ENCODE assay signal across 13 cellular contexts in genomic region chr7:1358376-1359050, GRCh38.
DNase-seq lines count a peak whose midpoint lies in the region; ATAC-seq and TF ChIP-seq lines count a peak whose summit lies in the region.
"Had no signal": no experiment of that assay in that cellular context is flagged by ENCODE, and none has a peak within 500 bp of the region (broad histone marks: within the 10 kb centered on the region; RNA-seq: fewer than 3 reads in every experiment).

No MANE protein-coding gene starts in this region.

- no peak overlapping the region for H3K27ac Mint-ChIP-seq in neural progenitor cell

- no peak overlapping the region for H3K4me3 Mint-ChIP-seq in neural progenitor cell

- H4K20me1 ChIP-seq in SK-N-SH (ENCODE audit: insufficient read depth) (peaks cover 3% of the 10 kb centered on the region; the same call in 1 of the 2 replicates), neural progenitor cell (ENCODE audit: low read depth) (no peaks in the 10 kb centered on the region)

- no peaks in the 10 kb centered on the region for H3K79me2 ChIP-seq in SK-N-SH (ENCODE audit: insufficient read depth)
- H3K79me2 ChIP-seq in neural progenitor cell (ENCODE audit: low read depth), result no peaks in the 10 kb centered on the region

- H3K4me1 ChIP-seq in heart left ventricle (no peaks in the 10 kb centered on the region), SK-N-SH (ENCODE audit: control insufficient read depth in 1 of 2, insufficient read depth in 2 of 2, low read depth in 1 of 2, low read length in 1 of 2) (no peaks in the 10 kb centered on the region; a peak in 1 of 4 replicates), neural progenitor cell (no peaks in the 10 kb centered on the region), aorta (ENCODE audit: control insufficient read depth in 1 of 2, insufficient read depth in 2 of 2, low read length in 2 of 2) (no peaks in the 10 kb centered on the region), esophagus muscularis mucosa (no peaks in the 10 kb centered on the region)

- WGBS in heart left ventricle, 4 donors, result 47 to 65% (median 63%) methylated on average over 7 to 22 of the region's 22 CpGs
- WGBS in SK-N-SH (ENCODE audit: low lambda C conversion rate), result 5% methylated on average over 14 of the region's 22 CpGs
- WGBS in aorta, 2 donors, result 53 to 54% methylated on average over 21 to 22 of the region's 22 CpGs
- 52% methylated on average over 12 of the region's 22 CpGs for WGBS in esophagus muscularis mucosa

- no peak overlapping the region for H3K9ac ChIP-seq in SK-N-SH
- H3K9ac ChIP-seq in neural progenitor cell, result no peak overlapping the region

- ATAC-seq in heart left ventricle, result no peak
- ATAC-seq in aorta (ENCODE audit: low FRiP score), result no peak

- H3F3A ChIP-seq in SK-N-SH (replicated peaks; ENCODE audit: insufficient read depth) (peaks cover 2% of the 10 kb centered on the region), neural progenitor cell (ENCODE audit: low read depth) (no peaks in the 10 kb centered on the region)

- H3K36me3 Mint-ChIP-seq in neural progenitor cell, result no peaks in the 10 kb centered on the region

- CTCF ChIA-PET in SK-N-SH (lab: Yijun Ruan, JAX), result interaction anchor here (1.4 kb wide), 1 partner anchor 19 kb away, joined by 4 read pairs; no protein-coding TSS in a partner anchor

- H2AFZ ChIP-seq in SK-N-SH (ENCODE audit: low read depth), result no peak overlapping the region
- no peak overlapping the region for H2AFZ ChIP-seq in neural progenitor cell (replicated peaks)

- H3K27me3 Mint-ChIP-seq in neural progenitor cell (ENCODE audit: insufficient read depth, low read depth), result peaks cover 16% of the 10 kb centered on the region

- no peaks in the 10 kb centered on the region for H3K36me3 ChIP-seq in heart left ventricle
- no peaks in the 10 kb centered on the region for H3K36me3 ChIP-seq in SK-N-SH (replicated peaks in 1 of 2; ENCODE audit: control insufficient read depth in 1 of 2, insufficient read depth in 2 of 2, low read length in 1 of 2)
- no peaks in the 10 kb centered on the region for H3K36me3 ChIP-seq in neural progenitor cell
- no peaks in the 10 kb centered on the region for H3K36me3 ChIP-seq in aorta (ENCODE audit: control insufficient read depth in 1 of 2, insufficient read depth in 2 of 2, low read length in 1 of 2)
- no peaks in the 10 kb centered on the region for H3K36me3 ChIP-seq in esophagus muscularis mucosa

- H3K4me3 ChIP-seq in heart left ventricle (no peak overlapping the region), SK-N-SH (ENCODE audit: low read depth in 2 of 2, low read length in 1 of 2) (no peak overlapping the region), neural progenitor cell (no peak overlapping the region), aorta (ENCODE audit: low read length in 2 of 2) (no peak overlapping the region), esophagus muscularis mucosa (no peak overlapping the region)

- H3K9me3 Mint-ChIP-seq in neural progenitor cell, result peaks cover 2% of the 10 kb centered on the region

- TF ChIP-seq RAD21 in SK-N-SH (IDR thresholded peaks at IDR 0.05; ENCODE audit: low read length), result no peak

- TF ChIP-seq POLR2A in heart left ventricle (IDR thresholded peaks at IDR 0.05) (no peak), esophagus muscularis mucosa (IDR thresholded peaks at IDR 0.05; ENCODE audit: low read depth) (no peak)

- no peaks in the 10 kb centered on the region for H3K9me2 ChIP-seq in SK-N-SH

- H3K4me2 ChIP-seq in SK-N-SH, result no peak overlapping the region
- no peak overlapping the region for H3K4me2 ChIP-seq in neural progenitor cell

- POLR2A ChIA-PET in SK-N-SH (lab: Yijun Ruan, JAX), result no interaction called here

- TF ChIP-seq EP300 in SK-N-SH (IDR thresholded peaks at IDR 0.05; ENCODE audit: borderline replicate concordance in 1 of 2, low read depth in 1 of 2, low read length in 1 of 2) (no peak), esophagus muscularis mucosa (IDR thresholded peaks at IDR 0.05) (no peak)

- intact Hi-C loops in heart left ventricle (cut with DNase I) (no loop called here), cardiac septum (cut with DNase I) (no loop called here), aorta (cut with DNase I) (no loop called here), esophagus muscularis mucosa (cut with DNase I) (no loop called here)

- H3K9me3 ChIP-seq in heart left ventricle (peaks cover 0 to 5% (median 0%) of the 10 kb centered on the region in 12 donors), SK-N-SH (no peaks in the 10 kb centered on the region), neural progenitor cell (ENCODE audit: low read depth) (no peaks in the 10 kb centered on the region), aorta (ENCODE audit: control insufficient read depth, low read length) (peaks cover 2% of the 10 kb centered on the region), esophagus muscularis mucosa (peaks cover 0 to 13% (median 0%) of the 10 kb centered on the region in 4 donors)

- H3K27me3 ChIP-seq in heart left ventricle (peaks cover 6 to 33% (median 18%) of the 10 kb centered on the region in 9 donors), SK-N-SH (ENCODE audit: insufficient read depth) (peaks cover 92% of the 10 kb centered on the region), neural progenitor cell (no peaks in the 10 kb centered on the region), aorta (ENCODE audit: control insufficient read depth in 1 of 2, insufficient read depth in 2 of 2, low read length in 1 of 2) (no peaks in the 10 kb centered on the region), esophagus muscularis mucosa (peaks cover 0 to 78% (median 11%) of the 10 kb centered on the region in 4 donors)

- TF ChIP-seq CTCF in heart left ventricle (IDR thresholded peaks at IDR 0.05) (no peak), SK-N-SH (IDR thresholded peaks at IDR 0.05) (no peak), neural progenitor cell (IDR thresholded peaks at IDR 0.05) (no peak), esophagus muscularis mucosa (IDR thresholded peaks at IDR 0.05) (no peak)

- peaks cover 6% of the 10 kb centered on the region for H3K4me1 Mint-ChIP-seq in neural progenitor cell

- DNase-seq in heart left ventricle, result peak in 3 of 5 donors; percentile 8 to 22 (median 16)
- DNase-seq in cardiac septum (ENCODE audit: low spot score), result no peak
- DNase-seq in SK-N-SH, result peak; percentile 59
- peak; percentile 13 for DNase-seq in neural progenitor cell (ENCODE audit: low spot score)
- DNase-seq in aorta, result peak; percentile 37 to 73
- no peak for DNase-seq in A172 (ENCODE audit: low spot score)
- DNase-seq in esophagus muscularis mucosa (ENCODE audit: extremely low spot score), result no peak
- DNase-seq in stimulated activated CD4-positive, alpha-beta T cell treated with anti-CD3 and anti-CD28 coated beads, Interleukin-15, amount 100 ng/mL, for 24 hours, result no peak
- DNase-seq: COR-L47, DMS153, MV-4-11, NCI-H187 treated with DMSO at 0.1 percent for 48 hours, NCI-H526 treated with DMSO at 0.1 percent for 48 hours had no signal

- no peak overlapping the region for H3K27ac ChIP-seq in heart left ventricle
- H3K27ac ChIP-seq in SK-N-SH (ENCODE audit: low read depth in 2 of 2, low read length in 1 of 2), result no peak overlapping the region
- no peak overlapping the region for H3K27ac ChIP-seq in neural progenitor cell
- no peak overlapping the region for H3K27ac ChIP-seq in aorta (ENCODE audit: low read depth in 1 of 2, low read length in 2 of 2)
- H3K27ac ChIP-seq in esophagus muscularis mucosa (replicated peaks in 1 of 4), result no peak overlapping the region

TF ChIP-seq in SK-N-SH, 30 proteins besides CTCF, POLR2A, EP300 and RAD21:
- TF ChIP-seq MAX (IDR thresholded peaks at IDR 0.05; ENCODE audit: low read depth) (no peak), GATA2 (CRISPR knock-in tag; IDR thresholded peaks at IDR 0.05) (no peak), USF2 (IDR thresholded peaks at IDR 0.05; ENCODE audit: borderline replicate concordance, low read depth, low read length) (no peak), SIN3A (IDR thresholded peaks at IDR 0.05; ENCODE audit: borderline replicate concordance, low read depth, low read length) (no peak)
TF ChIP-seq in SK-N-SH: peak in this region for 0.

Comparison
In these comparisons a context has a peak if more than half of its experiments do, and no peak if none do; other contexts are left out.
1. DNase-seq: peak in heart left ventricle (3 of 5), SK-N-SH (single experiment), neural progenitor cell (single experiment) and aorta (2 of 2); none in cardiac septum (single experiment), A172 (single experiment), esophagus muscularis mucosa (single experiment) and stimulated activated CD4-positive, alpha-beta T cell treated with anti-CD3 and anti-CD28 coated beads, Interleukin-15, amount 100 ng/mL, for 24 hours (single experiment).